ENCODE assay signal across 22 cellular contexts in genomic region chr7:29038463-29038862, GRCh38.
A peak's percentile ranks its signal among the peaks of the same experiment; 100 is the strongest.
DNase-seq lines count a peak whose midpoint lies in the region; ATAC-seq, FAIRE-seq and TF ChIP-seq lines count a peak whose summit lies in the region.
"Had no signal": no experiment of that assay in that cellular context is flagged by ENCODE, and none has a peak within 500 bp of the region (broad histone marks: within the 10 kb centered on the region; RNA-seq: fewer than 3 reads in every experiment).

No MANE protein-coding gene starts in this region.

- H3K4me1 Mint-ChIP-seq in mesothelial cell of epicardium, result peaks cover 49% of the 10 kb centered on the region
- H3K4me1 Mint-ChIP-seq in stimulated activated memory B cell treated with anti-CD40 and anti-IgM and Interleukin-4, amounts not matched to agents 10 μg/mL and 1 μg/mL and 100 μg/mL, for 72 hours, result no peaks in the 10 kb centered on the region

- no peak for TF ChIP-seq RAD21 in H1 (IDR thresholded peaks at IDR 0.05 in 1 of 2, conservative IDR thresholded peaks at IDR 0.05 in 1 of 2; ENCODE audit: low read depth in 2 of 2, low read length in 2 of 2)

- H3K36me3 ChIP-seq in PC-3 (ENCODE audit: low read depth, low read length) (no peaks in the 10 kb centered on the region), H1 (ENCODE audit: control insufficient read depth in 2 of 4, insufficient read depth in 4 of 4, low read length in 3 of 4) (no peaks in the 10 kb centered on the region)
- H3K36me3 ChIP-seq: heart right ventricle, thoracic aorta had no signal

- H2BK20ac ChIP-seq in H1 (ENCODE audit: low read length), result no peak overlapping the region

- peak overlapping the region; percentile 50 for H3K27ac ChIP-seq in PC-3 (ENCODE audit: low read length)
- H3K27ac ChIP-seq in H1 (ENCODE audit: low read depth, low read length), result no peak overlapping the region
- H3K27ac ChIP-seq in caudate nucleus (ENCODE audit: low read depth, low read length), result no peak overlapping the region
- H3K27ac ChIP-seq: thoracic aorta had no signal

- ATAC-seq in PC-3, result peak; percentile 6
- no peak for ATAC-seq in stimulated activated memory B cell treated with anti-CD40 and anti-IgM and Interleukin-4, amounts not matched to agents 10 μg/mL and 1 μg/mL and 100 μg/mL, for 72 hours
- no peak for ATAC-seq in HG03196 (IDR thresholded peaks at IDR 0.05; ENCODE audit: unreplicated experiment)
- ATAC-seq: activated naive CD4-positive, alpha-beta T cell treated with anti-CD3 and anti-CD28 coated beads, Interleukin-2, amount 50 U/mL, for 72 hours; heart right ventricle; left cardiac atrium had no signal

- H3K4me2 ChIP-seq in PC-3 (ENCODE audit: low read length) (0 out of 2 replicates have a peak overlapping the region, but pooled peaks have one; percentile 11), H1 (ENCODE audit: insufficient read depth in 1 of 2, low read depth in 2 of 2, low read length in 2 of 2) (no peak overlapping the region)

- no peak overlapping the region for H4K91ac ChIP-seq in H1 (replicated peaks; ENCODE audit: insufficient read length, low read length)

- no peaks in the 10 kb centered on the region for H3K23me2 ChIP-seq in H1 (ENCODE audit: low read depth, low read length)

- no peaks in the 10 kb centered on the region for H4K20me1 ChIP-seq in PC-3 (ENCODE audit: low read length)
- H4K20me1 ChIP-seq in H1 (replicated peaks in 1 of 2; ENCODE audit: control insufficient read depth in 1 of 2, insufficient read depth in 2 of 2, low read length in 2 of 2), result no peaks in the 10 kb centered on the region

- H3K27me3 ChIP-seq in PC-3 (ENCODE audit: low read length) (no peaks in the 10 kb centered on the region), H1 (replicated peaks in 1 of 4; ENCODE audit: control insufficient read depth in 3 of 4, extremely low read depth in 1 of 4, insufficient read depth in 3 of 4, low read length in 3 of 4) (no peaks in the 10 kb centered on the region)
- H3K27me3 ChIP-seq: heart right ventricle had no signal

- H3K9me3 Mint-ChIP-seq in mesothelial cell of epicardium, result no peaks in the 10 kb centered on the region
- no peaks in the 10 kb centered on the region for H3K9me3 Mint-ChIP-seq in stimulated activated memory B cell treated with anti-CD40 and anti-IgM and Interleukin-4, amounts not matched to agents 10 μg/mL and 1 μg/mL and 100 μg/mL, for 72 hours

- CTCF ChIA-PET in PC-3 (lab: Charles Lee) (no interaction called here), H1 (lab: Charles Lee; ENCODE audit: partially characterized antibody) (interaction anchor here (0.6 to 2.8 kb wide), 8 partner anchors 35 to 116 kb away, joined by 3 to 12 read pairs (median 6); no protein-coding TSS in a partner anchor)

- H3K4me1 ChIP-seq in PC-3 (ENCODE audit: insufficient read depth, low read length) (peaks cover 43% of the 10 kb centered on the region), H1 (replicated peaks in 1 of 4; ENCODE audit: control insufficient read depth in 3 of 4, insufficient read depth in 4 of 4, low read length in 3 of 4) (peaks cover 0 to 3% (median 2%) of the 10 kb centered on the region in 4 experiments; a peak in 1 of 7 replicates)

- peak overlapping the region; percentile 35 for H2AFZ ChIP-seq in PC-3 (ENCODE audit: low read length)
- no peak overlapping the region for H2AFZ ChIP-seq in H1 (ENCODE audit: low read length)

- H3K79me2 ChIP-seq in PC-3 (ENCODE audit: low read length) (no peaks in the 10 kb centered on the region), H1 (ENCODE audit: control insufficient read depth in 1 of 2, insufficient read depth in 2 of 2, low read length in 2 of 2) (no peaks in the 10 kb centered on the region)

- TF ChIP-seq EP300 in H1 (IDR thresholded peaks at IDR 0.05; ENCODE audit: borderline replicate concordance in 1 of 2, low read depth in 2 of 2, low read length in 2 of 2), result no peak

- H3K18ac ChIP-seq in H1 (ENCODE audit: extremely low read depth, low read length), result no peak overlapping the region

- H3K4ac ChIP-seq in H1 (replicated peaks; ENCODE audit: insufficient read length, low read depth, low read length), result no peak overlapping the region

- H3K79me1 ChIP-seq in H1 (ENCODE audit: low read depth, low read length), result no peaks in the 10 kb centered on the region

- no peak overlapping the region for H3K14ac ChIP-seq in H1 (ENCODE audit: insufficient read length)

- peak; percentile 22 for DNase-seq in AG10803 (ENCODE audit: low read depth)
- DNase-seq in PC-3, result peak; percentile 12
- no peak for DNase-seq in H1 (ENCODE audit: low read depth in 1 of 2, low spot score in 2 of 2)
- no peak for DNase-seq in mesothelial cell of epicardium (ENCODE audit: low spot score in 2 of 2, unreplicated experiment in 2 of 2)
- no peak for DNase-seq in caudate nucleus (lab: John Stamatoyannopoulos, UW)
- no peak for DNase-seq in NCI-H345 (lab: John Stamatoyannopoulos, UW)
- DNase-seq: activated CD4-positive, alpha-beta T cell treated with anti-CD3 and anti-CD28 coated beads for 48 hours; activated T-cell treated with anti-CD3 and anti-CD28 coated beads for 4 hours; COR-L47; erythroblast; heart right ventricle; left cardiac atrium; NCI-H2171 treated with DMSO at 0.1 percent for 48 hours; retina; SHP77 treated with DMSO at 0.1 percent for 48 hours; stimulated activated CD4-positive, alpha-beta T cell treated with anti-CD3 and anti-CD28 coated beads, Interleukin-1b, Interleukin-23, amount 100 ng/mL, for 48 hours; T-helper 9 cell had no signal

- TF ChIP-seq CTCF in AG10803 (conservative IDR thresholded peaks at IDR 0.05; ENCODE audit: low read length) (no peak), PC-3 (conservative IDR thresholded peaks at IDR 0.05; ENCODE audit: low read depth, low read length) (no peak), H1 (IDR thresholded peaks at IDR 0.05; ENCODE audit: control extremely low read depth in 1 of 3, insufficient read depth in 1 of 3, low read depth in 1 of 3, low read length in 3 of 3) (no peak), mesothelial cell of epicardium (IDR thresholded peaks at IDR 0.05; ENCODE audit: unreplicated experiment) (no peak)

- H3K9me3 ChIP-seq in PC-3 (ENCODE audit: low read length) (no peaks in the 10 kb centered on the region), H1 (ENCODE audit: insufficient read depth in 2 of 2, low read depth in 1 of 2, low read length in 1 of 2) (no peaks in the 10 kb centered on the region)
- H3K9me3 ChIP-seq: heart right ventricle, thoracic aorta had no signal

- no peak overlapping the region for H3K23ac ChIP-seq in H1 (ENCODE audit: insufficient read length)

- H4K5ac ChIP-seq in H1 (ENCODE audit: insufficient read length, low read depth, low read length), result no peak overlapping the region

- H3K27ac Mint-ChIP-seq in mesothelial cell of epicardium, result peak overlapping the region; percentile 68
- H3K27ac Mint-ChIP-seq in stimulated activated memory B cell treated with anti-CD40 and anti-IgM and Interleukin-4, amounts not matched to agents 10 μg/mL and 1 μg/mL and 100 μg/mL, for 72 hours, result no peak overlapping the region
- H3K27ac Mint-ChIP-seq: activated naive CD4-positive, alpha-beta T cell treated with anti-CD3 and anti-CD28 coated beads, Interleukin-2, amount 50 U/mL, for 72 hours had no signal

- no peak overlapping the region for H2BK120ac ChIP-seq in H1 (replicated peaks; ENCODE audit: low read depth, low read length)

- H3K9ac ChIP-seq in PC-3 (ENCODE audit: low read length) (no peak overlapping the region; the same call in 1 of the 2 replicates), H1 (replicated peaks in 1 of 4; ENCODE audit: extremely low read depth in 1 of 4, low read depth in 3 of 4, low read length in 3 of 4) (no peak overlapping the region)

- no peak overlapping the region for H4K8ac ChIP-seq in H1 (ENCODE audit: extremely low read depth, insufficient read depth, low read length)

- intact Hi-C loops in PC-3 (cut with micrococcal nuclease), result loop anchor here (1.0 to 5.0 kb wide), 2 partner anchors 54 to 76 kb away; no protein-coding TSS in a partner anchor

- no peaks in the 10 kb centered on the region for H3F3A ChIP-seq in PC-3 (ENCODE audit: low read length, unreplicated experiment)

- BruUV-seq in PC-3 (replicated peaks; lab: Mats Ljungman, UMichigan), result no TSS peak

- H3K56ac ChIP-seq in H1 (replicated peaks; ENCODE audit: insufficient read length, low read depth, low read length), result no peak overlapping the region

- no peaks in the 10 kb centered on the region for H3K9me2 ChIP-seq in PC-3 (replicated peaks; ENCODE audit: low read length)

- TF ChIP-seq POLR2A in H1 (IDR thresholded peaks at IDR 0.05; ENCODE audit: control extremely low read depth in 1 of 2, low read depth in 2 of 2, low read length in 2 of 2), result no peak

- H3K4me3 ChIP-seq in AG10803 (ENCODE audit: low read length), result no peak overlapping the region
- H3K4me3 ChIP-seq in PC-3 (ENCODE audit: low read length), result no peak overlapping the region
- no peak overlapping the region for H3K4me3 ChIP-seq in H1 (ENCODE audit: extremely low read depth in 1 of 4, insufficient read depth in 2 of 4, low read depth in 3 of 4, low read length in 4 of 4)
- H3K4me3 ChIP-seq: heart right ventricle, thoracic aorta had no signal

- peak; percentile 82 for FAIRE-seq in H1 (lab: Jason Lieb, UNC)
- FAIRE-seq: HTR-8/SVneo had no signal

- no peaks in the 10 kb centered on the region for H3K36me3 Mint-ChIP-seq in mesothelial cell of epicardium
- H3K36me3 Mint-ChIP-seq in stimulated activated memory B cell treated with anti-CD40 and anti-IgM and Interleukin-4, amounts not matched to agents 10 μg/mL and 1 μg/mL and 100 μg/mL, for 72 hours, result no peaks in the 10 kb centered on the region
- H3K36me3 Mint-ChIP-seq: activated naive CD4-positive, alpha-beta T cell treated with anti-CD3 and anti-CD28 coated beads, Interleukin-2, amount 50 U/mL, for 72 hours had no signal

- POLR2A ChIA-PET in PC-3 (lab: Charles Lee; ENCODE audit: unreplicated experiment), result no interaction called here
- POLR2A ChIA-PET in H1 (lab: Charles Lee; ENCODE audit: partially characterized antibody), result interaction anchor here (1.3 kb wide), 1 partner anchor 9 kb away, joined by 3 read pairs; no protein-coding TSS in a partner anchor

- no peak overlapping the region for H2AK5ac ChIP-seq in H1 (ENCODE audit: low read depth, low read length)

- H2BK5ac ChIP-seq in H1 (ENCODE audit: low read depth, low read length), result no peak overlapping the region

- H3K4me3 Mint-ChIP-seq in mesothelial cell of epicardium, result no peak overlapping the region
- H3K4me3 Mint-ChIP-seq in stimulated activated memory B cell treated with anti-CD40 and anti-IgM and Interleukin-4, amounts not matched to agents 10 μg/mL and 1 μg/mL and 100 μg/mL, for 72 hours, result no peak overlapping the region

- WGBS in H1 (ENCODE audit: extremely low coverage in 1 of 2, insufficient coverage in 1 of 2, insufficient read length in 1 of 2, insufficient replicate concordance in 2 of 2, low coverage in 1 of 2, low lambda C conversion rate in 2 of 2, missing lambda C conversion rate in 1 of 2), 2 experiments, result 77% methylated on average over 2 of the region's 2 CpGs; no CpG with 5 or more reads in 1 of the 2 experiments

- H2BK12ac ChIP-seq in H1 (ENCODE audit: low read depth, low read length), result no peak overlapping the region

- H2BK15ac ChIP-seq in H1 (ENCODE audit: low read length), result no peak overlapping the region

- H3K27me3 Mint-ChIP-seq in mesothelial cell of epicardium (ENCODE audit: low read depth), result no peaks in the 10 kb centered on the region
- H3K27me3 Mint-ChIP-seq in stimulated activated memory B cell treated with anti-CD40 and anti-IgM and Interleukin-4, amounts not matched to agents 10 μg/mL and 1 μg/mL and 100 μg/mL, for 72 hours, result peaks cover 10% of the 10 kb centered on the region

TF ChIP-seq in H1, 55 proteins besides CTCF, POLR2A, EP300 and RAD21 (continues in another document):
- TF ChIP-seq JUN (IDR thresholded peaks at IDR 0.05; ENCODE audit: low read depth, low read length), result no peak

Comparison
In these comparisons a context has a peak if more than half of its experiments do, and no peak if none do; other contexts are left out.
1. DNase-seq: peak in AG10803 (single experiment) and PC-3 (single experiment); none in H1 (0 of 2), mesothelial cell of epicardium (0 of 2), caudate nucleus (0 of 61) and NCI-H345 (single experiment).